Comparison of ENCODE assay signal across 8 cellular contexts in the genomic region with DNA sequence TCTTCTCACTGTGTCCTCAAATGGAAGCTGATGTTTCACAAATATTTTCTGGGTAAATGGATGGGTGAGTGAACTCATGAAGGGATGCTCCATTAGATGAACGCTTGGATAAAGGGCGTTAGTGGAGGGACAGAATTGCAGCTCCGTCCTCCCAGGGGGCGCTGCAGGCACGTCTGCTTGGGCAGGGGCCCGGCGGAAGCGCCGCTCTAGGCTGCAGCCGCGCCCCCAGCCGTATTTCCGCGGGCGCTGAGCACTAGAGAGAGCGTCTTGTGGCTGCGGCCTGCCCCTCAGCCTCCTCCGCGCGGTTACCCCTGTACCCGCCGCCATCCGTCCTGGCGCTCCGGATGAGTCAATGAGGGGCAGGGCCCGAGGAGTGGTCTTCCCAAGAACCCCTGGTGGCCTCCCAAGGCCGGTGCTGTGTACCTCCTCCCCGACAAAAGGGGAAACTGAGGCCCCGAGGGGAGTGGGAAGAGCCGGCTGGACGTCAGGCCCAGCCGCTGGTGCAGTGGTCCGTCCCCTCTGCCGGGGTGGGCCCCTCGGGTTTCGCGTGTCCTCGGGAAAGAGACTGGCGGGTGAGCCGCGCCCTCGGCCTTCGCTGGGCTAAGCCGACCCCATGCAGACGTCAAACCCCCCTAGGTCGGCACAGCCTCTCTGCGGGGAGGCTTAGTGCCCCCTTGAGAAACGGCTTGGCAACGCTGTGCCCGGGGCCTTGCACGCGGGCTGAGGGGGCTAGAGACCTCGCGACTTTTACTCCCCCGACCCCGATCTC. TPM values are rescaled to one million over a fixed set of nuclear protein-coding genes. Genes with fewer than 3 reads are reported as not detected.
A peak's percentile ranks its signal among the peaks of the same experiment; 100 is the strongest.
DNase-seq lines count a peak whose midpoint lies in the region; ATAC-seq and TF ChIP-seq lines count a peak whose summit lies in the region.

No MANE protein-coding gene starts in this region.

- POLR2A ChIA-PET in naive thymus-derived CD8-positive, alpha-beta T cell (lab: Charles Lee) = interaction anchor here (0.7 to 6.8 kb wide), 8 partner anchors 9 to 413 kb away, joined by 3 to 122 read pairs (median 4); a partner anchor contains a TSS

- ATAC-seq in activated T-helper 17 cell treated with anti-CD3 and anti-CD28 coated beads, Interleukin-2, amount 50 U/mL, for 72 hours (replicated peaks) = peak; percentile 99
- peak; percentile 98 for ATAC-seq in naive thymus-derived CD8-positive, alpha-beta T cell
- ATAC-seq in stimulated activated memory B cell treated with anti-CD40 and anti-IgM and Interleukin-4, amounts not matched to agents 10 μg/mL and 1 μg/mL and 100 μg/mL, for 72 hours = peak; percentile 96

- peaks cover 6% of the 10 kb centered on the region for H3K27me3 Mint-ChIP-seq in activated T-helper 17 cell treated with anti-CD3 and anti-CD28 coated beads, Interleukin-2, amount 50 U/mL, for 72 hours
- H3K27me3 Mint-ChIP-seq in naive thymus-derived CD8-positive, alpha-beta T cell = peaks cover 0 to 7% (median 0%) of the 10 kb centered on the region in 5 donors
- peaks cover 6% of the 10 kb centered on the region for H3K27me3 Mint-ChIP-seq in stimulated activated memory B cell treated with anti-CD40 and anti-IgM and Interleukin-4, amounts not matched to agents 10 μg/mL and 1 μg/mL and 100 μg/mL, for 72 hours

- peaks cover 6% of the 10 kb centered on the region for H3K4me1 Mint-ChIP-seq in activated T-helper 17 cell treated with anti-CD3 and anti-CD28 coated beads, Interleukin-2, amount 50 U/mL, for 72 hours
- H3K4me1 Mint-ChIP-seq in naive thymus-derived CD8-positive, alpha-beta T cell = peaks cover 24 to 32% (median 27%) of the 10 kb centered on the region in 4 donors
- H3K4me1 Mint-ChIP-seq in stimulated activated memory B cell treated with anti-CD40 and anti-IgM and Interleukin-4, amounts not matched to agents 10 μg/mL and 1 μg/mL and 100 μg/mL, for 72 hours = peaks cover 20% of the 10 kb centered on the region

- peak overlapping the region; percentile 98 for H3K4me3 ChIP-seq in LNCaP clone FGC (ENCODE audit: low read depth, low read length)

- H3K4me3 Mint-ChIP-seq in activated T-helper 17 cell treated with anti-CD3 and anti-CD28 coated beads, Interleukin-2, amount 50 U/mL, for 72 hours = peak overlapping the region; percentile 81
- H3K4me3 Mint-ChIP-seq in naive thymus-derived CD8-positive, alpha-beta T cell = peak overlapping the region; percentile 77 to 94 (median 86)
- peak overlapping the region; percentile 80 for H3K4me3 Mint-ChIP-seq in stimulated activated memory B cell treated with anti-CD40 and anti-IgM and Interleukin-4, amounts not matched to agents 10 μg/mL and 1 μg/mL and 100 μg/mL, for 72 hours

- peak overlapping the region; percentile 90 for H3K27ac Mint-ChIP-seq in activated T-helper 17 cell treated with anti-CD3 and anti-CD28 coated beads, Interleukin-2, amount 50 U/mL, for 72 hours
- H3K27ac Mint-ChIP-seq in naive thymus-derived CD8-positive, alpha-beta T cell = peak overlapping the region; percentile 85 to 95 (median 92)
- peak overlapping the region; percentile 90 for H3K27ac Mint-ChIP-seq in stimulated activated memory B cell treated with anti-CD40 and anti-IgM and Interleukin-4, amounts not matched to agents 10 μg/mL and 1 μg/mL and 100 μg/mL, for 72 hours

- H3K9me3 Mint-ChIP-seq in activated T-helper 17 cell treated with anti-CD3 and anti-CD28 coated beads, Interleukin-2, amount 50 U/mL, for 72 hours = no peaks in the 10 kb centered on the region
- H3K9me3 Mint-ChIP-seq in naive thymus-derived CD8-positive, alpha-beta T cell = no peaks in the 10 kb centered on the region
- H3K9me3 Mint-ChIP-seq in stimulated activated memory B cell treated with anti-CD40 and anti-IgM and Interleukin-4, amounts not matched to agents 10 μg/mL and 1 μg/mL and 100 μg/mL, for 72 hours = no peaks in the 10 kb centered on the region

- peak; percentile 98 for TF ChIP-seq CTCF in LNCaP clone FGC (IDR thresholded peaks at IDR 0.05; ENCODE audit: control insufficient read depth, extremely low read depth, insufficient read depth)

- H3K36me3 Mint-ChIP-seq in activated T-helper 17 cell treated with anti-CD3 and anti-CD28 coated beads, Interleukin-2, amount 50 U/mL, for 72 hours (ENCODE audit: low read depth) = peaks cover 24% of the 10 kb centered on the region
- H3K36me3 Mint-ChIP-seq in naive thymus-derived CD8-positive, alpha-beta T cell = peaks cover 6 to 31% (median 16%) of the 10 kb centered on the region in 3 donors
- H3K36me3 Mint-ChIP-seq in stimulated activated memory B cell treated with anti-CD40 and anti-IgM and Interleukin-4, amounts not matched to agents 10 μg/mL and 1 μg/mL and 100 μg/mL, for 72 hours = peaks cover 25% of the 10 kb centered on the region

- DNase-seq in Daoy (ENCODE audit: low read depth) = peak; percentile 94
- DNase-seq in GOT3 (lab: John Stamatoyannopoulos, UW) = peak; percentile 80
- DNase-seq in LNCaP clone FGC (ENCODE audit: low read depth) = peak; percentile 72
- peak; percentile 96 for DNase-seq in RPMI7951 (ENCODE audit: low read depth)
- peak; percentile 92 for DNase-seq in fibroblast of peridontal ligament (ENCODE audit: extremely low read depth)
- DNase-seq in naive thymus-derived CD8-positive, alpha-beta T cell = peak; percentile 82 to 94 (median 91)

RNA-seq across cellular contexts. Expression of a gene that starts 11.5 kb away (rescaled TPM):
- total RNA-seq in Daoy (2014; rRNA removed; shearing (Covaris generic)) = 18.9 and 24.2 TPM in 2 replicates
- 7.5 and 13.0 TPM in 2 replicates for total RNA-seq in RPMI7951 (2014; rRNA removed; shearing (Covaris generic))
- total RNA-seq in activated T-helper 17 cell treated with anti-CD3 and anti-CD28 coated beads, Interleukin-2, amount 50 U/mL, for 72 hours = 100 to 1,000 TPM in 1 of 2 donors, 10 to 100 TPM in 1; 60.5 to 142 TPM
- total RNA-seq in naive thymus-derived CD8-positive, alpha-beta T cell = 10 to 100 TPM; 75.3 to 78.2 TPM
- 100 to 1,000 TPM in 1 of 3 donors, 10 to 100 TPM in 2; 33.8 to 127 (median 57.0) TPM for polyA plus RNA-seq in naive thymus-derived CD8-positive, alpha-beta T cell

RNA-seq across cellular contexts. Expression of a gene that starts 26.0 kb away (rescaled TPM):
- 14.1 and 17.8 TPM in 2 replicates for total RNA-seq in Daoy (2014; rRNA removed; shearing (Covaris generic))
- 30.3 and 33.8 TPM in 2 replicates for total RNA-seq in RPMI7951 (2014; rRNA removed; shearing (Covaris generic))
- 10 to 100 TPM; 24.8 to 30.1 TPM for total RNA-seq in activated T-helper 17 cell treated with anti-CD3 and anti-CD28 coated beads, Interleukin-2, amount 50 U/mL, for 72 hours
- 10 to 100 TPM; 49.7 to 56.2 TPM for total RNA-seq in naive thymus-derived CD8-positive, alpha-beta T cell
- polyA plus RNA-seq in naive thymus-derived CD8-positive, alpha-beta T cell = 10 to 100 TPM in 1 of 3 donors, 1 to 10 TPM in 2; 8.8 to 13.8 (median 9.3) TPM

Comparison
In these comparisons a context has a peak if more than half of its experiments do, and no peak if none do; other contexts are left out.
1. Peak in every context shown above with its lines: DNase-seq, ATAC-seq and H3K4me3 ChIP-seq.